In genomic region chr11:117187428-117187798, GRCh38 we compare ENCODE assay signal across 21 cellular contexts. TPM values are rescaled to one million over a fixed set of nuclear protein-coding genes. Genes with fewer than 3 reads are reported as not detected.
DNase-seq lines count a peak whose midpoint lies in the region; ATAC-seq and TF ChIP-seq lines count a peak whose summit lies in the region.
"Had no signal": no experiment of that assay in that cellular context is flagged by ENCODE, and none has a peak within 500 bp of the region (broad histone marks: within the 10 kb centered on the region; RNA-seq: fewer than 3 reads in every experiment).

No MANE protein-coding gene starts in this region.

- H3K36me3 ChIP-seq in BLaER1: peaks cover 18% of the 10 kb centered on the region; the same call in 1 of the 2 replicates

- H3K4me1 Mint-ChIP-seq in dendritic cell treated with granulocyte-macrophage colony-stimulating factor and Interleukin-4, amounts not matched to agents 40 ng/mL and 50 ng/mL, for 4 days (ENCODE audit: low read depth): peaks cover 68% of the 10 kb centered on the region
- no peaks in the 10 kb centered on the region for H3K4me1 Mint-ChIP-seq in natural killer cell

- TF ChIP-seq CTCF in omental fat pad (IDR thresholded peaks at IDR 0.05) (no peak), natural killer cell (IDR thresholded peaks at IDR 0.05) (no peak)

- ATAC-seq in omental fat pad (ENCODE audit: low FRiP score) (no peak), GM21619 (IDR thresholded peaks at IDR 0.05; ENCODE audit: unreplicated experiment) (no peak), natural killer cell (no peak)
- ATAC-seq: activated CD4-positive, CD25-positive, alpha-beta regulatory T cell treated with anti-CD3 and anti-CD28 coated beads, Interleukin-2, amount 50 U/mL, for 24 hours; right cardiac atrium had no signal

- intact Hi-C loops in dendritic cell treated with granulocyte-macrophage colony-stimulating factor and Interleukin-4, amounts not matched to agents 40 ng/mL and 50 ng/mL, for 4 days (cut with micrococcal nuclease): no loop called here
- intact Hi-C loops in natural killer cell (cut with micrococcal nuclease): no loop called here

- no peak overlapping the region for H3K4me3 ChIP-seq in BLaER1
- H3K4me3 ChIP-seq: left ventricle myocardium inferior, transverse colon had no signal

- DNase-seq in D341Med (ENCODE audit: low spot score): peak; percentile 13
- peak; percentile 14 for DNase-seq in omental fat pad (ENCODE audit: low spot score)
- DNase-seq in NCI-H1092 treated with DMSO at 0.1 percent for 48 hours (lab: John Stamatoyannopoulos, UW): no peak
- DNase-seq in NCI-H2171 (lab: John Stamatoyannopoulos, UW): no peak
- DNase-seq in natural killer cell: no peak
- DNase-seq: Calu3; effector memory CD4-positive, alpha-beta T cell; GOT3; left ventricle myocardium inferior; NCI-H1436 treated with DMSO at 0.1 percent for 48 hours; NCI-H748 treated with DMSO at 0.1 percent for 48 hours; occipital lobe; OCI-M1; stimulated activated naive CD4-positive, alpha-beta T cell treated with Interleukin-2 at 50 U/mL for 16 hours; transverse colon had no signal

- H4K20me1 ChIP-seq in BLaER1: no peaks in the 10 kb centered on the region

- H3K27ac Mint-ChIP-seq in dendritic cell treated with granulocyte-macrophage colony-stimulating factor and Interleukin-4, amounts not matched to agents 40 ng/mL and 50 ng/mL, for 4 days: peak overlapping the region; percentile 84
- peak overlapping the region in 1 of 2 donors; percentile 24 for H3K27ac Mint-ChIP-seq in natural killer cell

- H3K36me3 Mint-ChIP-seq in dendritic cell treated with granulocyte-macrophage colony-stimulating factor and Interleukin-4, amounts not matched to agents 40 ng/mL and 50 ng/mL, for 4 days (ENCODE audit: low read depth): peaks cover 99% of the 10 kb centered on the region
- H3K36me3 Mint-ChIP-seq in natural killer cell: no peaks in the 10 kb centered on the region

- no peaks in the 10 kb centered on the region for H3K9me3 ChIP-seq in BLaER1
- H3K9me3 ChIP-seq: left ventricle myocardium inferior, transverse colon had no signal

- H3K4me2 ChIP-seq in BLaER1: peak overlapping the region; percentile 88

- peaks cover 59% of the 10 kb centered on the region for H3K4me1 ChIP-seq in BLaER1
- H3K4me1 ChIP-seq: left ventricle myocardium inferior had no signal

- no peaks in the 10 kb centered on the region for H3K9me3 Mint-ChIP-seq in dendritic cell treated with granulocyte-macrophage colony-stimulating factor and Interleukin-4, amounts not matched to agents 40 ng/mL and 50 ng/mL, for 4 days
- no peaks in the 10 kb centered on the region for H3K9me3 Mint-ChIP-seq in natural killer cell
- H3K9me3 Mint-ChIP-seq: central memory CD8-positive, alpha-beta T cell had no signal

- H3K27me3 ChIP-seq in BLaER1: no peaks in the 10 kb centered on the region
- H3K27me3 ChIP-seq: transverse colon had no signal

- peak overlapping the region; percentile 55; the same call in 1 of the 2 replicates for H3K27ac ChIP-seq in BLaER1
- H3K27ac ChIP-seq: left ventricle myocardium inferior had no signal

- H3K27me3 Mint-ChIP-seq in dendritic cell treated with granulocyte-macrophage colony-stimulating factor and Interleukin-4, amounts not matched to agents 40 ng/mL and 50 ng/mL, for 4 days: no peaks in the 10 kb centered on the region
- no peaks in the 10 kb centered on the region for H3K27me3 Mint-ChIP-seq in natural killer cell (ENCODE audit: low read depth in 2 of 2)
- H3K27me3 Mint-ChIP-seq: central memory CD8-positive, alpha-beta T cell had no signal

- peak overlapping the region; percentile 29; the same call in 1 of the 2 replicates for H3K9ac ChIP-seq in BLaER1

- H3K4me3 Mint-ChIP-seq in dendritic cell treated with granulocyte-macrophage colony-stimulating factor and Interleukin-4, amounts not matched to agents 40 ng/mL and 50 ng/mL, for 4 days: peak overlapping the region; percentile 62
- H3K4me3 Mint-ChIP-seq in natural killer cell: no peak overlapping the region
- H3K4me3 Mint-ChIP-seq: central memory CD8-positive, alpha-beta T cell had no signal

RNA-seq across cellular contexts. Expression of gene SIDT2, which starts 8.9 kb away (rescaled TPM):
- 100 to 1,000 TPM in 1 of 4 donors, 10 to 100 TPM in 3; 63.4 to 101 (median 81.1) TPM for total RNA-seq in omental fat pad
- total RNA-seq in natural killer cell: 100 to 1,000 TPM in 1 of 3 donors, 10 to 100 TPM in 2; 80.0 to 111 (median 82.0) TPM

RNA-seq across cellular contexts. Expression of gene TAGLN, which starts 11.8 kb away (rescaled TPM):
- 1,000 to 10,000 TPM in 1 of 4 donors, 100 to 1,000 TPM in 3; 731 to 1,161 (median 827) TPM for total RNA-seq in omental fat pad
- total RNA-seq in natural killer cell: 10 to 100 TPM in 1 of 3 donors, 1 to 10 TPM in 2; 8.2 to 18.0 (median 8.3) TPM

RNA-seq across cellular contexts. Expression of gene PAFAH1B2, which starts 43.3 kb away (rescaled TPM):
- total RNA-seq in omental fat pad (100 to 1,000 TPM in 2 of 4 donors, 10 to 100 TPM in 2; 76.0 to 108 (median 98.6) TPM), natural killer cell (10 to 100 TPM; 46.1 to 71.0 (median 58.8) TPM)

RNA-seq across cellular contexts. Expression of gene PCSK7, which starts 44.5 kb away (rescaled TPM):
- total RNA-seq in omental fat pad (10 to 100 TPM; 39.8 to 78.1 (median 50.0) TPM), natural killer cell (100 to 1,000 TPM; 397 to 471 (median 441) TPM)

RNA-seq across cellular contexts. Expression of gene RNF214, which starts 45.1 kb away (rescaled TPM):
- total RNA-seq in omental fat pad (10 to 100 TPM in 2 of 4 donors, 1 to 10 TPM in 2; 7.7 to 12.1 (median 9.8) TPM), natural killer cell (10 to 100 TPM; 13.7 to 20.7 (median 17.3) TPM)

Comparison
In these comparisons a context has a peak if more than half of its experiments do, and no peak if none do; other contexts are left out.
1. DNase-seq: peak in D341Med (single experiment) and omental fat pad (single experiment); none in NCI-H1092 treated with DMSO at 0.1 percent for 48 hours (single experiment), NCI-H2171 (single experiment) and natural killer cell (single experiment).
2. RNA of gene TAGLN, which starts 11.8 kb away (total RNA-seq): 731 to 1,161 TPM in omental fat pad; 8.2 to 18.0 TPM in natural killer cell; every median in the first group is over 10 times any median in the second.